In the genomic region with DNA sequence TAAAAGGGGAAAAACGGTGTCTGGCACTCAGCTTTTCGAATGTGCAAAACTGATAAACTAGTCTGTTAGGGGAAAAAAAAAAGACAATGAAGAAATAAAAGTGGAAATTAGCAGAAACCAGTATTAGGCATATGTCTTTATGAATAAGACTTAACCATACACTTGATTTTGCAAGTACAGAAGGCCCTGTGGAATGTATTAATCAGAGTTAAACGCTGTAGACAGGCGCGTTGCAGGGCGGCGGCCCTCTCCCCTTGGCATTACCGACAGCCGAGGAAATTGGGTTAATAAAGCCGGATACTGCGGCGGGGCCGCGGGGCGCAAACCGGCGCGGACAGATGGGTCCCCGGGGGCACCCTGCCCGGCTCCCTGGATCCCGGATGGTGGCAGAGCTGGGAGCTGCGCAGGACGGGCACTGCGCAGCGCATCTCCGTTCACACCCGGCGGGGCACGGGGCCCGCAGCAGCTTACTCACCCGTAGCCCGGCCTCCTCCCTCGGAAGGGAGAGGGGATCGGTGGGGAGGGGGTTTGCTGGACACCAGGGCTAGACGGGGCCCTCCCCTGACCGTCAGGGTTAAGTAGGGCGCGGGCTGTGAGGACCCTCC, we compare ENCODE assay signal across 1 cellular context.
TF ChIP-seq lines count a peak whose summit lies in the region.

No MANE protein-coding gene starts in this region.

TF ChIP-seq in HepG2, 621 proteins besides CTCF, POLR2A, EP300 and RAD21:
- TF ChIP-seq, protein P1, sequence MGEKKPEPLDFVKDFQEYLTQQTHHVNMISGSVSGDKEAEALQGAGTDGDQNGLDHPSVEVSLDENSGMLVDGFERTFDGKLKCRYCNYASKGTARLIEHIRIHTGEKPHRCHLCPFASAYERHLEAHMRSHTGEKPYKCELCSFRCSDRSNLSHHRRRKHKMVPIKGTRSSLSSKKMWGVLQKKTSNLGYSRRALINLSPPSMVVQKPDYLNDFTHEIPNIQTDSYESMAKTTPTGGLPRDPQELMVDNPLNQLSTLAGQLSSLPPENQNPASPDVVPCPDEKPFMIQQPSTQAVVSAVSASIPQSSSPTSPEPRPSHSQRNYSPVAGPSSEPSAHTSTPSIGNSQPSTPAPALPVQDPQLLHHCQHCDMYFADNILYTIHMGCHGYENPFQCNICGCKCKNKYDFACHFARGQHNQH (CRISPR knock-in tag; IDR thresholded peaks at IDR 0.05) = no peak
- TF ChIP-seq SATB2 (CRISPR knock-in tag; IDR thresholded peaks at IDR 0.05) = no peak
- peak; percentile 28 for TF ChIP-seq EZH2 (conservative IDR thresholded peaks at IDR 0.05; ENCODE audit: low read depth, low read length)
TF ChIP-seq in HepG2: peak in this region for 1.
